ENCODE assay signal across 8 cellular contexts in the genomic region with DNA sequence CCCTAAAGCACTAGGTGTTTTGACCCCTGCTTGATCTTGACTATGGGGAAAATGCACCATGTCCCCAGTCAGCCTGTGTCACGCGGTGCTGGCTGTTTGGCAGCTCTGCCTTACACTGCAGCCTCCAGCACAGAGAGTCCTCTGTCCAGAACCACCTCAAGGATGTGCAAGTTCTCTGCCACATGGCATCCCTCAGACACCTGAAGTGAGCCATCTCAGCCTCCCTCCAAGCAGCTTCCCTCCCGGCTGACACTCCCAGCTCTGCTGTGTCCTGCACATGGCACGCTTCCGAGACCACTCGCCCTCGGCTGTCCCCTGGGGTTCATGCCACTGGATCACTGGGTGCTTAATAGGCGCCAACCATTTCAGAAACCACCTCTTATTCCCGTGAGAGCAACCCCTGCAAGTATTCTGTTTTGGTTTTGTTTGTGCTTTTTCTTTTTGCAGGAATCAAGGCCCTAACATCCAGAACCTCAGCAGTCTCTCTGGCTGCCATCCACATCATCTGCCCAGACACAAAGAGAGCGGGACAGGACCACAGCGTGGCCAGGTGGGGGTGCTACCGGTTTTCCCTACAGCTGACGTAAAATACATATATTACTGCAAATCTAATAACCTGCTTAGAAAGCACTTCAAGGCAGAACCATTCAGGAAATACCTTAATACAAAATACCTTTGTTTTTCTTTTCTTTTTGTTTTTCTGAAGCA. TPM values are rescaled to one million over a fixed set of nuclear protein-coding genes. Genes with fewer than 3 reads are reported as not detected.
DNase-seq lines count a peak whose midpoint lies in the region; ATAC-seq, FAIRE-seq and TF ChIP-seq lines count a peak whose summit lies in the region.

No MANE protein-coding gene starts in this region.

- H3K4me3 Mint-ChIP-seq in activated naive CD4-positive, alpha-beta T cell treated with anti-CD3 and anti-CD28 coated beads, Interleukin-2, amount 50 U/mL, for 24 hours: no peak overlapping the region

- no peaks in the 10 kb centered on the region for H3K9me3 ChIP-seq in right atrium auricular region
- H3K9me3 ChIP-seq in stomach: no peaks in the 10 kb centered on the region

- FAIRE-seq in GM12892 (lab: Jason Lieb, UNC): no peak

- H3K27ac ChIP-seq in right atrium auricular region (peak overlapping the region; percentile 86 to 90), stomach (peak overlapping the region; percentile 1 to 90 (median 84))

- DNase-seq in stimulated activated naive CD4-positive, alpha-beta T cell (lab: John Stamatoyannopoulos, UW): peak in 5 of 6 experiments; percentile 19 to 58 (median 38)
- no peak for DNase-seq in stimulated activated naive CD4-positive, alpha-beta T cell treated with Interleukin-2 at 50 U/mL for 16 hours (lab: John Stamatoyannopoulos, UW)
- DNase-seq in right atrium auricular region (ENCODE audit: low spot score) (no peak), stomach (no peak), GM12892 (ENCODE audit: insufficient read length) (no peak), NCI-H2171 treated with DMSO at 0.1 percent for 48 hours (lab: John Stamatoyannopoulos, UW) (no peak)

- peaks cover 94% of the 10 kb centered on the region for H3K4me1 Mint-ChIP-seq in activated naive CD4-positive, alpha-beta T cell treated with anti-CD3 and anti-CD28 coated beads, Interleukin-2, amount 50 U/mL, for 24 hours

- H3K4me3 ChIP-seq in right atrium auricular region (no peak overlapping the region), stomach (no peak overlapping the region)

- H3K4me1 ChIP-seq in right atrium auricular region (peaks cover 0 to 95% of the 10 kb centered on the region in 2 donors), stomach (peaks cover 85 to 100% (median 94%) of the 10 kb centered on the region in 4 donors)

- H3K36me3 ChIP-seq in right atrium auricular region (no peaks in the 10 kb centered on the region), stomach (no peaks in the 10 kb centered on the region)

- no peaks in the 10 kb centered on the region for H3K27me3 ChIP-seq in right atrium auricular region
- no peaks in the 10 kb centered on the region for H3K27me3 ChIP-seq in stomach

- H3K36me3 Mint-ChIP-seq in activated naive CD4-positive, alpha-beta T cell treated with anti-CD3 and anti-CD28 coated beads, Interleukin-2, amount 50 U/mL, for 24 hours: peaks cover 4% of the 10 kb centered on the region

- no peak for ATAC-seq in GM21390 (IDR thresholded peaks at IDR 0.05; ENCODE audit: unreplicated experiment)

- 52 to 80% (median 69%) methylated on average over 13 of the region's 13 CpGs for WGBS in stomach, 5 donors

- H3K27ac Mint-ChIP-seq in activated naive CD4-positive, alpha-beta T cell treated with anti-CD3 and anti-CD28 coated beads, Interleukin-2, amount 50 U/mL, for 24 hours: peak overlapping the region; percentile 72

- H3K9me3 Mint-ChIP-seq in activated naive CD4-positive, alpha-beta T cell treated with anti-CD3 and anti-CD28 coated beads, Interleukin-2, amount 50 U/mL, for 24 hours: no peaks in the 10 kb centered on the region

- TF ChIP-seq EP300 in stomach (IDR thresholded peaks at IDR 0.05): peak; percentile 46

- intact Hi-C loops in stomach (cut with DNase I; ENCODE audit: low total_unique reads): no loop called here

- no peaks in the 10 kb centered on the region for H3K27me3 Mint-ChIP-seq in activated naive CD4-positive, alpha-beta T cell treated with anti-CD3 and anti-CD28 coated beads, Interleukin-2, amount 50 U/mL, for 24 hours

- peak in 1 of 2 donors; percentile 50 for TF ChIP-seq CTCF in right atrium auricular region (IDR thresholded peaks at IDR 0.05)
- TF ChIP-seq CTCF in stomach (IDR thresholded peaks at IDR 0.05): peak in 1 of 7 experiments; percentile 23

- TF ChIP-seq POLR2A in stomach (IDR thresholded peaks at IDR 0.05) (no peak), GM12892 (IDR thresholded peaks at IDR 0.05; ENCODE audit: low read depth, low read length) (no peak)

RNA-seq across cellular contexts. Expression of gene CAPZB, which starts 45.7 kb away (rescaled TPM):
- total RNA-seq in right atrium auricular region (100 to 1,000 TPM in 1 of 2 donors, 10 to 100 TPM in 1; 87.8 to 122 TPM), stomach (100 to 1,000 TPM in 3 of 5 donors, 10 to 100 TPM in 2; 84.9 to 246 (median 112) TPM)
- 100 to 1,000 TPM; 188 to 345 (median 256) TPM for polyA plus RNA-seq in stomach
- polyA plus RNA-seq in GM12892 (2012; ENCODE audit: missing spikeins): 251 TPM

Comparison
In these comparisons a context has a peak if more than half of its experiments do, and no peak if none do; other contexts are left out.
1. DNase-seq: peak in stimulated activated naive CD4-positive, alpha-beta T cell (5 of 6); none in stimulated activated naive CD4-positive, alpha-beta T cell treated with Interleukin-2 at 50 U/mL for 16 hours (single experiment), right atrium auricular region (single experiment), stomach (single experiment), GM12892 (single experiment) and NCI-H2171 treated with DMSO at 0.1 percent for 48 hours (single experiment).